ENCODE assay signal across 8 cellular contexts in the genomic region with DNA sequence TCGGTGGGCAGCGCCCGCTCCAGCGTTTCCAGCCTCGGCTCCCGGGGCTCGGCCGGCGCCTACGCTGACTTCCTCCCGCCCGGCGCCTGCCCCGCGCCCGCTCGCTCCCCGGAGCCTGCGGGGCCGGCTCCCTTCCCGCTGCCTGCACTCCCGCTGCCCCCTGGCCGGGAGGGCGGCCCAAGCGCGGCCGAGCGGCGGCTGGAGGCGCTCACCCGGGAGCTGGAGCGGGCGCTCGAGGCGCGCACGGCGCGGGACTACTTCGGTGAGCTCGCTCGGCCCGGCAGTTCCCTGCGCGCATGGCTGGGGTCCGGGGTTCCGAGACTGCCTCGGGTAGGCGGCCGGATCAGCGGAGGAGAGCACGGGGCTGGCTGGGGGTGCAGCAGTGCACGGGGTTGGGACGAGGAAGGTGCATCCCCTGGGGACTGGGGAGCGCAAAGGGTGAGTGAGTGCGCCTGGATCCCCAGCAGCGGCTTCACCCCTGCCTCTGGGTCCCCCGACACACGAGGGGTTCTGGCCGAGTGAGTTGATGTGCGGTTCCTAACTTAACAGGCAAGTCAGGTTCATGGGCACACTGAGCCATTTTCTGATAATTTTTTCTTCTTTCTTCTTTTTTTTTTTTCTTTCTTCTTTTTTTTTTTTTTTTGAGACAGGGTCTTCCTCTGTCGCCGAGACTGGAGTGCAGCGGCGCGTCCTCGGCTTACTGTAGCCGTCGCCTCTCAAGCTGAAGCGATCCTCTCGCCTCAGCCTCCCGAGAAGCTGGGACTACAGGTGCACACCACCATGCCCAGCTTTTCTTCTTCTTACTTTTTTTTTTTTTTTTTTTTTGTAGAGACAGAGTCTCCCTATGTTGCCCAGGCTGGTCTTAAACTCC. TPM values are rescaled to one million over a fixed set of nuclear protein-coding genes. Genes with fewer than 3 reads are reported as not detected.
DNase-seq lines count a peak whose midpoint lies in the region; ATAC-seq and TF ChIP-seq lines count a peak whose summit lies in the region.

No MANE protein-coding gene starts in this region.

- DNase-seq in H7 (peak; percentile 82), right atrium auricular region (ENCODE audit: low spot score) (no peak), sigmoid colon (no peak), SIG-M5 (lab: John Stamatoyannopoulos, UW) (no peak)
- no peak for DNase-seq in activated T-helper 2 cell treated with anti-CD3 and anti-CD28 coated beads, Interferon-gamma antibody, Interleukin-2, Interleukin-4, amounts not matched to agents 10 μg/mL and 5 μg/mL and 100 μg/mL, durations not matched to agents 14 hours and 24 hours and 36 hours (ENCODE audit: low spot score)
- no peak for DNase-seq in activated CD4-positive, alpha-beta memory T cell treated with anti-CD3 and anti-CD28 coated beads for 36 hours

- intact Hi-C loops in activated T-helper 2 cell treated with anti-CD3 and anti-CD28 coated beads, Interferon-gamma antibody, Interleukin-2, Interleukin-4, amounts not matched to agents 10 μg/mL and 5 μg/mL and 100 μg/mL, durations not matched to agents 14 hours and 24 hours and 36 hours (cut with micrococcal nuclease): no loop called here
- intact Hi-C loops in sigmoid colon (cut with DNase I): no loop called here
- intact Hi-C loops in activated CD4-positive, alpha-beta memory T cell treated with anti-CD3 and anti-CD28 coated beads for 36 hours (cut with micrococcal nuclease): no loop called here

- H3K4me3 Mint-ChIP-seq in activated T-helper 2 cell treated with anti-CD3 and anti-CD28 coated beads, Interferon-gamma antibody, Interleukin-2, Interleukin-4, amounts not matched to agents 10 μg/mL and 5 μg/mL and 100 μg/mL, durations not matched to agents 14 hours and 24 hours and 36 hours (ENCODE audit: low read depth): peak overlapping the region; percentile 63
- no peak overlapping the region for H3K4me3 Mint-ChIP-seq in activated CD4-positive, alpha-beta memory T cell treated with anti-CD3 and anti-CD28 coated beads for 36 hours

- POLR2A ChIA-PET in activated CD4-positive, alpha-beta memory T cell treated with anti-CD3 and anti-CD28 coated beads for 36 hours (lab: Charles Lee): interaction anchor here (1.0 kb wide), 1 partner anchor 114 kb away, joined by 3 read pairs; no protein-coding TSS in a partner anchor

- peak overlapping the region; percentile 48 to 56 for H3K27ac ChIP-seq in right atrium auricular region
- H3K27ac ChIP-seq in sigmoid colon: peak overlapping the region; percentile 66 to 80 (median 73)

- TF ChIP-seq CTCF in right atrium auricular region (IDR thresholded peaks at IDR 0.05): no peak
- no peak for TF ChIP-seq CTCF in sigmoid colon (IDR thresholded peaks at IDR 0.05)

- H3K9me3 Mint-ChIP-seq in activated T-helper 2 cell treated with anti-CD3 and anti-CD28 coated beads, Interferon-gamma antibody, Interleukin-2, Interleukin-4, amounts not matched to agents 10 μg/mL and 5 μg/mL and 100 μg/mL, durations not matched to agents 14 hours and 24 hours and 36 hours: no peaks in the 10 kb centered on the region
- no peaks in the 10 kb centered on the region for H3K9me3 Mint-ChIP-seq in activated CD4-positive, alpha-beta memory T cell treated with anti-CD3 and anti-CD28 coated beads for 36 hours

- no peaks in the 10 kb centered on the region for H3K36me3 Mint-ChIP-seq in activated T-helper 2 cell treated with anti-CD3 and anti-CD28 coated beads, Interferon-gamma antibody, Interleukin-2, Interleukin-4, amounts not matched to agents 10 μg/mL and 5 μg/mL and 100 μg/mL, durations not matched to agents 14 hours and 24 hours and 36 hours (ENCODE audit: low read depth)
- no peaks in the 10 kb centered on the region for H3K36me3 Mint-ChIP-seq in activated CD4-positive, alpha-beta memory T cell treated with anti-CD3 and anti-CD28 coated beads for 36 hours

- no peak for TF ChIP-seq POLR2A in sigmoid colon (IDR thresholded peaks at IDR 0.05)

- peaks cover 2% of the 10 kb centered on the region for H3K4me1 Mint-ChIP-seq in activated T-helper 2 cell treated with anti-CD3 and anti-CD28 coated beads, Interferon-gamma antibody, Interleukin-2, Interleukin-4, amounts not matched to agents 10 μg/mL and 5 μg/mL and 100 μg/mL, durations not matched to agents 14 hours and 24 hours and 36 hours (ENCODE audit: low read depth)
- H3K4me1 Mint-ChIP-seq in activated CD4-positive, alpha-beta memory T cell treated with anti-CD3 and anti-CD28 coated beads for 36 hours (ENCODE audit: low read depth): peaks cover 1% of the 10 kb centered on the region

- H3K4me1 ChIP-seq in right atrium auricular region (peaks cover 0 to 25% of the 10 kb centered on the region in 2 donors), sigmoid colon (peaks cover 0 to 30% (median 24%) of the 10 kb centered on the region in 4 donors)

- H3K9me3 ChIP-seq in right atrium auricular region (no peaks in the 10 kb centered on the region), sigmoid colon (no peaks in the 10 kb centered on the region)

- H3K27me3 ChIP-seq in H7 (ENCODE audit: control insufficient read depth, insufficient read depth, low read length) (peaks cover 20% of the 10 kb centered on the region), right atrium auricular region (no peaks in the 10 kb centered on the region), sigmoid colon (no peaks in the 10 kb centered on the region)

- 7 to 12% methylated on average over 72 of the region's 72 CpGs for WGBS in sigmoid colon, 2 donors

- no peak for TF ChIP-seq EP300 in sigmoid colon (IDR thresholded peaks at IDR 0.05)

- no peaks in the 10 kb centered on the region for H3K36me3 ChIP-seq in H7 (replicated peaks; ENCODE audit: control insufficient read depth, insufficient read depth, low read length)
- H3K36me3 ChIP-seq in right atrium auricular region: no peaks in the 10 kb centered on the region
- H3K36me3 ChIP-seq in sigmoid colon: no peaks in the 10 kb centered on the region

- H3K4me3 ChIP-seq in H7 (ENCODE audit: insufficient read depth, low read depth, low read length): peak overlapping the region; percentile 74
- peak overlapping the region; percentile 58 to 64 for H3K4me3 ChIP-seq in right atrium auricular region
- peak overlapping the region; percentile 40 to 82 (median 76) for H3K4me3 ChIP-seq in sigmoid colon

- CTCF ChIA-PET in activated CD4-positive, alpha-beta memory T cell treated with anti-CD3 and anti-CD28 coated beads for 36 hours (lab: Charles Lee): interaction anchor here (1.1 kb wide), 1 partner anchor 136 kb away, joined by 3 read pairs; no protein-coding TSS in a partner anchor

- H3K27me3 Mint-ChIP-seq in activated T-helper 2 cell treated with anti-CD3 and anti-CD28 coated beads, Interferon-gamma antibody, Interleukin-2, Interleukin-4, amounts not matched to agents 10 μg/mL and 5 μg/mL and 100 μg/mL, durations not matched to agents 14 hours and 24 hours and 36 hours (ENCODE audit: low read depth): peaks cover 44% of the 10 kb centered on the region
- peaks cover 38% of the 10 kb centered on the region for H3K27me3 Mint-ChIP-seq in activated CD4-positive, alpha-beta memory T cell treated with anti-CD3 and anti-CD28 coated beads for 36 hours

- H3K27ac Mint-ChIP-seq in activated T-helper 2 cell treated with anti-CD3 and anti-CD28 coated beads, Interferon-gamma antibody, Interleukin-2, Interleukin-4, amounts not matched to agents 10 μg/mL and 5 μg/mL and 100 μg/mL, durations not matched to agents 14 hours and 24 hours and 36 hours: no peak overlapping the region
- H3K27ac Mint-ChIP-seq in activated CD4-positive, alpha-beta memory T cell treated with anti-CD3 and anti-CD28 coated beads for 36 hours: no peak overlapping the region

- ATAC-seq in HG03159 (IDR thresholded peaks at IDR 0.05; ENCODE audit: unreplicated experiment) (no peak), HG03097 (IDR thresholded peaks at IDR 0.05; ENCODE audit: low FRiP score, unreplicated experiment) (no peak)

RNA-seq across cellular contexts. Expression of a gene that starts 1.1 kb away (rescaled TPM):
- 12.5 and 14.8 TPM in 2 replicates for total RNA-seq in H7 (2014; rRNA removed; shearing (Covaris generic))
- total RNA-seq in activated T-helper 2 cell treated with anti-CD3 and anti-CD28 coated beads, Interferon-gamma antibody, Interleukin-2, Interleukin-4, amounts not matched to agents 10 μg/mL and 5 μg/mL and 100 μg/mL, durations not matched to agents 14 hours and 24 hours and 36 hours: 0.57 and 1.0 TPM in 2 replicates
- total RNA-seq in right atrium auricular region (10 to 100 TPM in 1 of 2 donors, 1 to 10 TPM in 1; 8.3 to 32.3 TPM), sigmoid colon (10 to 100 TPM in 3 of 4 donors, 1 to 10 TPM in 1; 3.3 to 20.5 (median 16.9) TPM)
- polyA plus RNA-seq in sigmoid colon: 1 to 10 TPM; 2.2 to 3.0 (median 3.0) TPM
- total RNA-seq in activated CD4-positive, alpha-beta memory T cell treated with anti-CD3 and anti-CD28 coated beads for 36 hours: under 1 TPM; 0.52 to 0.65 TPM

RNA-seq across cellular contexts. Expression of a gene that starts 54.4 kb away (rescaled TPM):
- total RNA-seq in H7 (2014; rRNA removed; shearing (Covaris generic)): 227 and 241 TPM in 2 replicates
- 167 and 175 TPM in 2 replicates for total RNA-seq in activated T-helper 2 cell treated with anti-CD3 and anti-CD28 coated beads, Interferon-gamma antibody, Interleukin-2, Interleukin-4, amounts not matched to agents 10 μg/mL and 5 μg/mL and 100 μg/mL, durations not matched to agents 14 hours and 24 hours and 36 hours
- 10 to 100 TPM; 42.1 to 52.3 TPM for total RNA-seq in right atrium auricular region
- total RNA-seq in sigmoid colon: 10 to 100 TPM; 55.7 to 99.4 (median 71.8) TPM
- 10 to 100 TPM; 31.8 to 58.5 (median 34.9) TPM for polyA plus RNA-seq in sigmoid colon
- total RNA-seq in activated CD4-positive, alpha-beta memory T cell treated with anti-CD3 and anti-CD28 coated beads for 36 hours: 100 to 1,000 TPM; 150 to 156 TPM
